8 cellular contexts compared by ENCODE assay signal in genomic region chr1:155688318-155689121, GRCh38. TPM values are rescaled to one million over a fixed set of nuclear protein-coding genes. Genes with fewer than 3 reads are reported as not detected.
DNase-seq lines count a peak whose midpoint lies in the region; ATAC-seq, FAIRE-seq and TF ChIP-seq lines count a peak whose summit lies in the region.

DAP3 (plus strand) TSS chr1:155689091; CDS start chr1:155709780, 20,689 bp downstream.
YY1AP1 (minus strand) TSS chr1:155688774; CDS start chr1:155680436, 8,338 bp downstream.

- H3K4me3 ChIP-seq in BE2C (ENCODE audit: low read depth, low read length): peak within 1 kb of the TSS; percentile 98
- H3K4me3 ChIP-seq in choroid plexus epithelial cell (ENCODE audit: low read depth, low read length): peak within 1 kb of the TSS; percentile 96

- no peaks in the 10 kb centered on the region for H3K4me1 ChIP-seq in BE2C

- TF ChIP-seq CTCF in BE2C (IDR thresholded peaks at IDR 0.05; ENCODE audit: low read depth, low read length) (no peak), choroid plexus epithelial cell (conservative IDR thresholded peaks at IDR 0.05; ENCODE audit: low read depth, low read length) (no peak)

- FAIRE-seq in GM19239 (lab: Jason Lieb, UNC): peak; percentile 58

- H3K27me3 ChIP-seq in BE2C: no peaks in the 10 kb centered on the region

- peak; percentile 95 for DNase-seq in BE2C
- peak; percentile 87 for DNase-seq in GM19239 (ENCODE audit: insufficient read length, low spot score)
- DNase-seq in NCI-H526 (lab: John Stamatoyannopoulos, UW): peak; percentile 96 to 99
- peak; percentile 91 to 93 for DNase-seq in activated CD4-positive, alpha-beta T cell treated with anti-CD3 and anti-CD28 coated beads for 4 hours
- DNase-seq in choroid plexus epithelial cell (ENCODE audit: low read depth): peak; percentile 91
- DNase-seq in kidney tubule cell (ENCODE audit: low spot score): peak; percentile 89
- DNase-seq in stimulated activated CD4-positive, alpha-beta T cell treated with anti-CD3 and anti-CD28 coated beads, Interleukin-15, amount 100 ng/mL, for 48 hours (ENCODE audit: low read depth in 2 of 2): peak; percentile 82 to 90

- ATAC-seq in HG03442 (IDR thresholded peaks at IDR 0.05; ENCODE audit: unreplicated experiment): peak; percentile 79

- peaks cover 8% of the 10 kb centered on the region for H3K36me3 ChIP-seq in BE2C

- H3K9me3 ChIP-seq in BE2C: no peaks in the 10 kb centered on the region

RNA-seq across cellular contexts. Expression of gene DAP3, which starts in this region (rescaled TPM):
- polyA plus RNA-seq in BE2C (2012; ENCODE audit: insufficient read depth, insufficient read length, low read depth): 236 TPM

RNA-seq across cellular contexts. Expression of gene YY1AP1, which starts in this region (rescaled TPM):
- polyA plus RNA-seq in BE2C (2012; ENCODE audit: insufficient read depth, insufficient read length, low read depth): 85.7 TPM

Comparison
In these comparisons a context has a peak if more than half of its experiments do, and no peak if none do; other contexts are left out.
1. Peak in every context shown above with its lines: DNase-seq, ATAC-seq and H3K4me3 ChIP-seq.